Comparison of ENCODE assay signal across 10 cellular contexts in the genomic region with DNA sequence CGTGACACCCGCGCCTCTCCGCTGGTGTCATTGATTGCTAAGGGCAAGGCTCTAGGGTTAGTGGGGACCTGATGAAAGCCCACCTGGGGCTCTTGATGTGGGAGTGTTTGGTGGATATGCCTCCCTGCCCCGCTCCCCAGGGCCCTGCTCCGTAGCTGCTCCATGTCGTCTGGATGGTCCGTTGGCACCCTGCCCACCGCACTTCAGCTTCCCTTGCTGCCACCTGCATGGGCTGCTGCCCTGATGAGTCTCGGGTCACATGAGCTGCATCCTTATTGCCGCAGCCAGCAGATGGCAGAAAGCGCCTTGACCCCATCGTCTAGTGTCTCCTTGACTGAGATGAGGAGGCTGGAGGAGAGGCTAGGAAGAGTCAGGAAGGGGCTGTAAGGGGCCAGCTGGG.
A peak's percentile ranks its signal among the peaks of the same experiment; 100 is the strongest.
DNase-seq lines count a peak whose midpoint lies in the region; ATAC-seq and TF ChIP-seq lines count a peak whose summit lies in the region.
"Had no signal": no experiment of that assay in that cellular context is flagged by ENCODE, and none has a peak within 500 bp of the region (broad histone marks: within the 10 kb centered on the region; RNA-seq: fewer than 3 reads in every experiment).

No MANE protein-coding gene starts in this region.

- H3K9ac ChIP-seq in fibroblast of lung (ENCODE audit: insufficient read depth, low read length), result no peak overlapping the region

- H3K27me3 ChIP-seq in GM23338 (ENCODE audit: insufficient read depth), result no peaks in the 10 kb centered on the region
- H3K27me3 ChIP-seq in fibroblast of lung (ENCODE audit: control insufficient read depth, insufficient read depth, low read length), result no peaks in the 10 kb centered on the region
- H3K27me3 ChIP-seq: neutrophil had no signal

- no peaks in the 10 kb centered on the region for H3K9me2 ChIP-seq in GM23338 (ENCODE audit: insufficient read depth)

- peak; percentile 56 for DNase-seq in 8988T
- peak; percentile 49 for DNase-seq in GM23338 (ENCODE audit: low spot score)
- peak; percentile 21 for DNase-seq in NCI-H69 (lab: John Stamatoyannopoulos, UW)
- DNase-seq in fibroblast of lung (ENCODE audit: low read depth in 2 of 2), result no peak
- DNase-seq in inferior parietal cortex (ENCODE audit: extremely low spot score), result no peak
- DNase-seq in NCI-H1048 (lab: John Stamatoyannopoulos, UW), result no peak
- DNase-seq in activated T-cell treated with anti-CD3 and anti-CD28 coated beads, Interleukin-2, amount 50 U/mL, for 1 hour, result no peak

- TF ChIP-seq CTCF in GM23338 (conservative IDR thresholded peaks at IDR 0.05; ENCODE audit: low read depth in 2 of 2) (peak; percentile 43 to 85), fibroblast of lung (conservative IDR thresholded peaks at IDR 0.05 in 1 of 2, IDR thresholded peaks at IDR 0.05 in 1 of 2; ENCODE audit: low read depth in 1 of 2, low read length in 2 of 2) (no peak)

- no peaks in the 10 kb centered on the region for H3F3A ChIP-seq in GM23338 (replicated peaks; ENCODE audit: low read depth)

- peaks cover 2% of the 10 kb centered on the region; the same call in 1 of the 3 replicates for H3K4me1 Mint-ChIP-seq in GM23338

- no peaks in the 10 kb centered on the region for H3K36me3 Mint-ChIP-seq in GM23338 (ENCODE audit: low read depth)

- H3K9me3 Mint-ChIP-seq in GM23338, result no peaks in the 10 kb centered on the region

- ATAC-seq in GM23338 (peak; percentile 80), HG02970 (IDR thresholded peaks at IDR 0.05; ENCODE audit: low FRiP score, unreplicated experiment) (no peak)

- no peaks in the 10 kb centered on the region for H3K9me3 ChIP-seq in fibroblast of lung (ENCODE audit: control insufficient read depth, insufficient read depth, low read depth, low read length)
- H3K9me3 ChIP-seq: neutrophil had no signal

- H3K4me1 ChIP-seq in GM23338 (ENCODE audit: insufficient read depth) (no peaks in the 10 kb centered on the region), fibroblast of lung (ENCODE audit: control insufficient read depth, extremely low read depth, insufficient read depth, low read length) (peaks cover 11% of the 10 kb centered on the region)

- H3K36me3 ChIP-seq in GM23338 (ENCODE audit: insufficient read depth), result no peaks in the 10 kb centered on the region
- no peaks in the 10 kb centered on the region for H3K36me3 ChIP-seq in fibroblast of lung (ENCODE audit: control insufficient read depth, insufficient read depth, low read length)
- H3K36me3 ChIP-seq: neutrophil, SJCRH30 had no signal

- no peak overlapping the region for H3K4me3 Mint-ChIP-seq in GM23338

- H3K4me2 ChIP-seq in GM23338, result no peak overlapping the region
- no peak overlapping the region for H3K4me2 ChIP-seq in fibroblast of lung (ENCODE audit: extremely low read depth, insufficient read depth, low read length)

- H3K4me3 ChIP-seq in GM23338 (no peak overlapping the region), fibroblast of lung (replicated peaks in 1 of 4; ENCODE audit: control extremely low read depth in 1 of 4, insufficient read depth in 1 of 4, low read depth in 3 of 4, low read length in 4 of 4) (no peak overlapping the region)
- H3K4me3 ChIP-seq: SJCRH30 had no signal

- no peaks in the 10 kb centered on the region for H4K20me1 ChIP-seq in GM23338 (replicated peaks; ENCODE audit: insufficient read depth)
- no peaks in the 10 kb centered on the region for H4K20me1 ChIP-seq in fibroblast of lung (ENCODE audit: control insufficient read depth, extremely low read depth, insufficient read depth, low read length)

- H3K27ac ChIP-seq in GM23338 (ENCODE audit: low read depth), result no peak overlapping the region
- H3K27ac ChIP-seq in fibroblast of lung (ENCODE audit: insufficient read depth, low read length), result peak overlapping the region; percentile 13
- H3K27ac ChIP-seq: neutrophil, SJCRH30 had no signal

- peaks cover 5% of the 10 kb centered on the region for H3K27me3 Mint-ChIP-seq in GM23338 (ENCODE audit: insufficient read depth, low read depth, poor library complexity)

- no peaks in the 10 kb centered on the region for H3K79me2 ChIP-seq in GM23338 (replicated peaks; ENCODE audit: insufficient read depth)
- H3K79me2 ChIP-seq in fibroblast of lung (ENCODE audit: control insufficient read depth, insufficient read depth, low read length), result no peaks in the 10 kb centered on the region

- no peak overlapping the region for H3K27ac Mint-ChIP-seq in GM23338

- H2AFZ ChIP-seq in GM23338 (no peak overlapping the region), fibroblast of lung (ENCODE audit: low read length) (no peak overlapping the region)

TF ChIP-seq in GM23338, 12 proteins besides CTCF, POLR2A, EP300 and RAD21 (continues in another document):
- TF ChIP-seq CREB1 (CRISPR knock-in tag; IDR thresholded peaks at IDR 0.05; ENCODE audit: low read depth) (no peak), ZNF462 (CRISPR knock-in tag; IDR thresholded peaks at IDR 0.05) (no peak), NANOG (IDR thresholded peaks at IDR 0.05; ENCODE audit: borderline replicate concordance) (no peak), JUNB (IDR thresholded peaks at IDR 0.05; ENCODE audit: unreplicated experiment) (no peak), EZH2 (IDR thresholded peaks at IDR 0.05; ENCODE audit: low read depth, unreplicated experiment) (no peak), ZNF331 (CRISPR knock-in tag; IDR thresholded peaks at IDR 0.05; ENCODE audit: low read depth) (no peak)
- TF ChIP-seq, protein P1, sequence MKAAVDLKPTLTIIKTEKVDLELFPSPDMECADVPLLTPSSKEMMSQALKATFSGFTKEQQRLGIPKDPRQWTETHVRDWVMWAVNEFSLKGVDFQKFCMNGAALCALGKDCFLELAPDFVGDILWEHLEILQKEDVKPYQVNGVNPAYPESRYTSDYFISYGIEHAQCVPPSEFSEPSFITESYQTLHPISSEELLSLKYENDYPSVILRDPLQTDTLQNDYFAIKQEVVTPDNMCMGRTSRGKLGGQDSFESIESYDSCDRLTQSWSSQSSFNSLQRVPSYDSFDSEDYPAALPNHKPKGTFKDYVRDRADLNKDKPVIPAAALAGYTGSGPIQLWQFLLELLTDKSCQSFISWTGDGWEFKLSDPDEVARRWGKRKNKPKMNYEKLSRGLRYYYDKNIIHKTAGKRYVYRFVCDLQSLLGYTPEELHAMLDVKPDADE (IDR thresholded peaks at IDR 0.05), result no peak

Comparison
In these comparisons a context has a peak if more than half of its experiments do, and no peak if none do; other contexts are left out.
1. DNase-seq: peak in 8988T (single experiment), GM23338 (single experiment) and NCI-H69 (single experiment); none in fibroblast of lung (0 of 2), inferior parietal cortex (single experiment), NCI-H1048 (single experiment) and activated T-cell treated with anti-CD3 and anti-CD28 coated beads, Interleukin-2, amount 50 U/mL, for 1 hour (single experiment).
2. CTCF ChIP-seq: peak in GM23338 (2 of 2); none in fibroblast of lung (0 of 2).